Comparison of ENCODE assay signal across 20 cellular contexts in genomic region chr11:71241721-71242259, GRCh38. TPM values are rescaled to one million over a fixed set of nuclear protein-coding genes. Genes with fewer than 3 reads are reported as not detected.
DNase-seq lines count a peak whose midpoint lies in the region; ATAC-seq and TF ChIP-seq lines count a peak whose summit lies in the region.
"Had no signal": no experiment of that assay in that cellular context is flagged by ENCODE, and none has a peak within 500 bp of the region (broad histone marks: within the 10 kb centered on the region; RNA-seq: fewer than 3 reads in every experiment).

No MANE protein-coding gene starts in this region.

- H3K4me1 ChIP-seq in HEK293 (ENCODE audit: control insufficient read depth, insufficient read depth, low read length) (peaks cover 8% of the 10 kb centered on the region), lower lobe of right lung (peaks cover 11% of the 10 kb centered on the region), stomach (peaks cover 4 to 21% (median 13%) of the 10 kb centered on the region in 4 donors)
- H3K4me1 ChIP-seq: colonic mucosa, foreskin keratinocyte had no signal

- intact Hi-C loops in lower lobe of right lung (cut with DNase I): no loop called here
- intact Hi-C loops in stomach (cut with DNase I; ENCODE audit: low total_unique reads): no loop called here

- 81 to 91% (median 87%) methylated on average over 6 of the region's 6 CpGs for WGBS in stomach, 5 donors

- POLR2A ChIA-PET in HEK293 (lab: Yijun Ruan, JAX): interaction anchor here (1.8 kb wide), 1 partner anchor 10 kb away, joined by 9 read pairs; the partner anchor contains the start of gene SHANK2

- peaks cover 20% of the 10 kb centered on the region for H3K27me3 Mint-ChIP-seq in activated T-cell treated with anti-CD3 and anti-CD28 coated beads, Interleukin-2, amount 50 U/mL, for 4 hours (ENCODE audit: low read depth)

- no peak overlapping the region for H3K4me3 Mint-ChIP-seq in activated T-cell treated with anti-CD3 and anti-CD28 coated beads, Interleukin-2, amount 50 U/mL, for 4 hours
- H3K4me3 Mint-ChIP-seq: activated naive CD4-positive, alpha-beta T cell treated with anti-CD3 and anti-CD28 coated beads, Interleukin-2, amount 10 ng/mL, durations not matched to agents 7 days and 5 days; stimulated activated naive CD8-positive, alpha-beta T cell treated with anti-CD3 and anti-CD28 coated beads, Interleukin-15, amount 100 ng/mL, for 72 hours had no signal

- no peaks in the 10 kb centered on the region for H3K4me1 Mint-ChIP-seq in activated T-cell treated with anti-CD3 and anti-CD28 coated beads, Interleukin-2, amount 50 U/mL, for 4 hours (ENCODE audit: low read depth)
- H3K4me1 Mint-ChIP-seq: activated naive CD4-positive, alpha-beta T cell treated with anti-CD3 and anti-CD28 coated beads, Interleukin-2, amount 10 ng/mL, durations not matched to agents 7 days and 5 days had no signal

- H3K27me3 ChIP-seq in brain microvascular endothelial cell (replicated peaks): no peaks in the 10 kb centered on the region
- no peaks in the 10 kb centered on the region for H3K27me3 ChIP-seq in lower lobe of right lung (ENCODE audit: low read depth)
- H3K27me3 ChIP-seq in stomach: peaks cover 0 to 21% (median 0%) of the 10 kb centered on the region in 3 donors
- H3K27me3 ChIP-seq: colonic mucosa, foreskin keratinocyte had no signal

- TF ChIP-seq CTCF in HEK293 (tag by site-specific recombination; IDR thresholded peaks at IDR 0.05) (no peak), brain microvascular endothelial cell (IDR thresholded peaks at IDR 0.05; ENCODE audit: low read depth, low read length, missing control alignments) (no peak), lower lobe of right lung (IDR thresholded peaks at IDR 0.05) (no peak), stomach (IDR thresholded peaks at IDR 0.05) (no peak)

- CTCF ChIA-PET in HEK293 (lab: Yijun Ruan, JAX): interaction anchor here (1.2 kb wide), 1 partner anchor 179 kb away, joined by 3 read pairs; no protein-coding TSS in a partner anchor

- H3K36me3 ChIP-seq in HEK293 (ENCODE audit: control insufficient read depth in 2 of 2, insufficient read depth in 1 of 2, low read length in 2 of 2) (no peaks in the 10 kb centered on the region), brain microvascular endothelial cell (replicated peaks) (no peaks in the 10 kb centered on the region), lower lobe of right lung (peaks cover 4% of the 10 kb centered on the region), stomach (peaks cover 0 to 10% (median 4%) of the 10 kb centered on the region in 4 donors)
- H3K36me3 ChIP-seq: colonic mucosa, neutrophil had no signal

- no peak for TF ChIP-seq POLR2A in stomach (IDR thresholded peaks at IDR 0.05)

- 0 out of 2 replicates have a peak overlapping the region, but pooled peaks have one; percentile 49 for H3K27ac ChIP-seq in HEK293 (ENCODE audit: extremely low read depth, low read depth, low read length)
- peak overlapping the region; percentile 69 for H3K27ac ChIP-seq in brain microvascular endothelial cell
- H3K27ac ChIP-seq in lower lobe of right lung: peak overlapping the region; percentile 57
- peak overlapping the region; percentile 6 to 69 (median 58) for H3K27ac ChIP-seq in stomach
- H3K27ac ChIP-seq: colonic mucosa, foreskin keratinocyte, neutrophil had no signal

- no peaks in the 10 kb centered on the region for H3K9me3 Mint-ChIP-seq in activated T-cell treated with anti-CD3 and anti-CD28 coated beads, Interleukin-2, amount 50 U/mL, for 4 hours
- H3K9me3 Mint-ChIP-seq: activated naive CD4-positive, alpha-beta T cell treated with anti-CD3 and anti-CD28 coated beads, Interleukin-2, amount 10 ng/mL, durations not matched to agents 7 days and 5 days; stimulated activated naive CD8-positive, alpha-beta T cell treated with anti-CD3 and anti-CD28 coated beads, Interleukin-15, amount 100 ng/mL, for 72 hours had no signal

- in situ Hi-C loops in brain microvascular endothelial cell (cut with HindIII; ENCODE audit: low pct_ligation_motif_present, low sequenced_read_pairs): no loop called here
- in situ Hi-C loops in KBM-7 (cut with MboI; ENCODE audit: low pct_unique_long_range_greater_than_20kb, low sequenced_read_pairs): no loop called here

- no peaks in the 10 kb centered on the region for H3K36me3 Mint-ChIP-seq in activated T-cell treated with anti-CD3 and anti-CD28 coated beads, Interleukin-2, amount 50 U/mL, for 4 hours (ENCODE audit: insufficient read depth)
- H3K36me3 Mint-ChIP-seq: activated naive CD4-positive, alpha-beta T cell treated with anti-CD3 and anti-CD28 coated beads, Interleukin-2, amount 10 ng/mL, durations not matched to agents 7 days and 5 days had no signal

- H3K9me3 ChIP-seq in HEK293 (ENCODE audit: control insufficient read depth, insufficient read depth, low read depth, low read length): no peaks in the 10 kb centered on the region
- no peaks in the 10 kb centered on the region for H3K9me3 ChIP-seq in lower lobe of right lung
- H3K9me3 ChIP-seq in stomach: no peaks in the 10 kb centered on the region
- H3K9me3 ChIP-seq: colonic mucosa, mucosa of descending colon, neutrophil had no signal

- DNase-seq in brain microvascular endothelial cell (no peak), lower lobe of right lung (no peak), stomach (no peak), cerebellum (ENCODE audit: low spot score) (no peak), KBM-7 (no peak), cortex of kidney (lab: John Stamatoyannopoulos, UW) (no peak)
- no peak for DNase-seq in activated T-cell treated with anti-CD3 and anti-CD28 coated beads, Interleukin-2, amount 50 U/mL, for 4 hours
- DNase-seq: activated CD4-positive, alpha-beta T cell treated with anti-CD3 and anti-CD28 coated beads, Interleukin-2, amount 50 U/mL, for 1 hour; activated naive CD4-positive, alpha-beta T cell treated with anti-CD3 and anti-CD28 coated beads, Interleukin-2, amount 10 ng/mL, durations not matched to agents 7 days and 5 days; colonic mucosa; Karpas-422; mucosa of descending colon; NCI-H2171; NCI-H82; stimulated activated naive CD8-positive, alpha-beta T cell treated with anti-CD3 and anti-CD28 coated beads, Interleukin-15, amount 100 ng/mL, for 72 hours had no signal

- no peak for ATAC-seq in lower lobe of right lung
- no peak for ATAC-seq in activated T-cell treated with anti-CD3 and anti-CD28 coated beads, Interleukin-2, amount 50 U/mL, for 4 hours
- ATAC-seq: SK-N-SH treated with all-trans-retinoic acid at 6 μM for 48 hours; stimulated activated naive CD8-positive, alpha-beta T cell treated with anti-CD3 and anti-CD28 coated beads, Interleukin-15, amount 100 ng/mL, for 72 hours had no signal

- H3K4me3 ChIP-seq in HEK293 (ENCODE audit: low read depth, low read length) (no peak overlapping the region), brain microvascular endothelial cell (ENCODE audit: low read depth, low read length) (no peak overlapping the region), lower lobe of right lung (no peak overlapping the region), stomach (no peak overlapping the region)
- H3K4me3 ChIP-seq: colonic mucosa, mucosa of descending colon had no signal

- no peak for TF ChIP-seq EP300 in stomach (IDR thresholded peaks at IDR 0.05)

TF ChIP-seq in HEK293, 187 proteins besides CTCF, POLR2A, EP300 and RAD21:
- TF ChIP-seq ZNF146 (tag by site-specific recombination; IDR thresholded peaks at IDR 0.05) (peak; percentile 98), RBAK (tag by site-specific recombination; IDR thresholded peaks at IDR 0.05) (0 out of 2 replicates have a peak, but pooled peaks have one; percentile 2), ZNF518A (tag by site-specific recombination; conservative IDR thresholded peaks at IDR 0.05; ENCODE audit: low read depth) (no peak), ZNF10 (tag by site-specific recombination; IDR thresholded peaks at IDR 0.05) (no peak), ZNF138 (tag by site-specific recombination; IDR thresholded peaks at IDR 0.05; ENCODE audit: borderline replicate concordance) (no peak), HOXC10 (CRISPR knock-in tag; IDR thresholded peaks at IDR 0.05) (no peak)

RNA-seq across cellular contexts. Expression of gene SHANK2, which starts 10.6 kb away (rescaled TPM):
- 59.8 TPM for total RNA-seq in lower lobe of right lung
- 100 to 1,000 TPM in 1 of 5 donors, 10 to 100 TPM in 4; 15.4 to 126 (median 88.6) TPM for total RNA-seq in stomach
- polyA plus RNA-seq in stomach: 1 to 10 TPM; 1.6 to 6.2 (median 2.1) TPM
- total RNA-seq in cerebellum: 59.0 TPM
- total RNA-seq in activated T-cell treated with anti-CD3 and anti-CD28 coated beads, Interleukin-2, amount 50 U/mL, for 4 hours: under 1 TPM; 0.11 to 0.48 (median 0.38) TPM
- total RNA-seq: G401 had no signal

Comparison
In these comparisons a context has a peak if more than half of its experiments do, and no peak if none do; other contexts are left out.
1. RNA of gene SHANK2, which starts 10.6 kb away (total RNA-seq): 15.4 to 126 TPM in stomach, 59.8 TPM in lower lobe of right lung (single experiment) and 59.0 TPM in cerebellum (single experiment); 0.11 to 0.48 TPM in activated T-cell treated with anti-CD3 and anti-CD28 coated beads, Interleukin-2, amount 50 U/mL, for 4 hours; every median in the first group is over 10 times any median in the second.
2. Peak in every context shown above with its lines, with median percentiles within 50 percentile points of each other: H3K27ac ChIP-seq.